ENCODE assay signal across 9 cellular contexts in genomic region chr11:577611-577894, GRCh38. TPM values are rescaled to one million over a fixed set of nuclear protein-coding genes. Genes with fewer than 3 reads are reported as not detected.
DNase-seq lines count a peak whose midpoint lies in the region; ATAC-seq and TF ChIP-seq lines count a peak whose summit lies in the region.
"Had no signal": no experiment of that assay in that cellular context is flagged by ENCODE, and none has a peak within 500 bp of the region (broad histone marks: within the 10 kb centered on the region; RNA-seq: fewer than 3 reads in every experiment).

No MANE protein-coding gene starts in this region.

- no peaks in the 10 kb centered on the region for H3K27me3 ChIP-seq in CD4-positive, alpha-beta T cell (ENCODE audit: control insufficient read depth, insufficient read depth, low read length)
- H3K27me3 ChIP-seq in OCI-LY3 (ENCODE audit: low read depth, low read length) (no peaks in the 10 kb centered on the region), endodermal cell (ENCODE audit: control insufficient read depth, insufficient read depth, low read length, poor library complexity, severe bottlenecking) (peaks cover 13% of the 10 kb centered on the region), neutrophil (peaks cover 31% of the 10 kb centered on the region)

- ATAC-seq in CD4-positive, alpha-beta T cell (ENCODE audit: poor library complexity): no peak
- ATAC-seq in GM21526 (IDR thresholded peaks at IDR 0.05; ENCODE audit: low FRiP score, unreplicated experiment) (no peak), GM21390 (IDR thresholded peaks at IDR 0.05; ENCODE audit: unreplicated experiment) (no peak), HG02642 (IDR thresholded peaks at IDR 0.05; ENCODE audit: poor library complexity, unreplicated experiment) (no peak)

- DNase-seq in CD4-positive, alpha-beta T cell: no peak
- DNase-seq in endodermal cell (no peak), head of caudate nucleus (no peak)
- DNase-seq: NCI-H524 treated with DMSO at 0.1 percent for 48 hours had no signal

- H3K27ac Mint-ChIP-seq in CD4-positive, alpha-beta T cell: peak overlapping the region; percentile 87
- peak overlapping the region; percentile 89 for H3K27ac Mint-ChIP-seq in endodermal cell

- peak overlapping the region; percentile 99 for H3K4me2 ChIP-seq in OCI-LY3 (ENCODE audit: low read length)

- peaks cover 50% of the 10 kb centered on the region for H3K4me1 Mint-ChIP-seq in CD4-positive, alpha-beta T cell (ENCODE audit: low read depth)
- peaks cover 34% of the 10 kb centered on the region for H3K4me1 Mint-ChIP-seq in endodermal cell

- peaks cover 24% of the 10 kb centered on the region for H3K4me1 ChIP-seq in OCI-LY3 (ENCODE audit: low read length)
- H3K4me1 ChIP-seq in endodermal cell (ENCODE audit: control insufficient read depth, insufficient read depth, low read length): peaks cover 26% of the 10 kb centered on the region
- peaks cover 25 to 31% of the 10 kb centered on the region in 2 experiments for H3K4me1 ChIP-seq in neutrophil (ENCODE audit: control insufficient read depth in 1 of 2, insufficient read depth in 1 of 2, low read depth in 1 of 2, low read length in 1 of 2)

- peaks cover 4% of the 10 kb centered on the region for H3K27me3 Mint-ChIP-seq in CD4-positive, alpha-beta T cell
- peaks cover 22% of the 10 kb centered on the region for H3K27me3 Mint-ChIP-seq in endodermal cell (ENCODE audit: insufficient read depth)

- H3K9ac ChIP-seq in OCI-LY3 (ENCODE audit: low read length) (peak overlapping the region; percentile 76), endodermal cell (ENCODE audit: extremely low read depth, low read length, poor library complexity, severe bottlenecking) (peak overlapping the region; percentile 85)

- no peaks in the 10 kb centered on the region for H3K9me3 ChIP-seq in CD4-positive, alpha-beta T cell (ENCODE audit: control insufficient read depth, low read length)
- H3K9me3 ChIP-seq in OCI-LY3 (ENCODE audit: insufficient read depth, low read length) (no peaks in the 10 kb centered on the region), endodermal cell (ENCODE audit: control insufficient read depth, low read length) (no peaks in the 10 kb centered on the region), neutrophil (no peaks in the 10 kb centered on the region)

- no peak overlapping the region for H2AFZ ChIP-seq in OCI-LY3 (ENCODE audit: low read depth, low read length)

- TF ChIP-seq CTCF in CD4-positive, alpha-beta T cell (IDR thresholded peaks at IDR 0.05): no peak
- TF ChIP-seq CTCF in OCI-LY3 (IDR thresholded peaks at IDR 0.05; ENCODE audit: low read depth, low read length): no peak
- no peak for TF ChIP-seq CTCF in endodermal cell (conservative IDR thresholded peaks at IDR 0.05)
- TF ChIP-seq CTCF in neutrophil (IDR thresholded peaks at IDR 0.05): no peak

- H3K9me3 Mint-ChIP-seq in CD4-positive, alpha-beta T cell: no peaks in the 10 kb centered on the region
- no peaks in the 10 kb centered on the region for H3K9me3 Mint-ChIP-seq in endodermal cell

- CTCF ChIA-PET in CD4-positive, alpha-beta T cell (lab: Charles Lee): interaction anchor here (1.4 to 1.6 kb wide), 2 partner anchors 12 to 38 kb away, joined by 3 to 4 read pairs; partner anchors contain the start of gene IRF7

- 84 to 89% methylated on average over 5 to 6 of the region's 6 CpGs for WGBS in endodermal cell (ENCODE audit: insufficient coverage in 1 of 2, insufficient read length in 1 of 2), 2 experiments

- H3K36me3 ChIP-seq in OCI-LY3 (replicated peaks; ENCODE audit: low read depth, low read length) (peaks cover 23% of the 10 kb centered on the region), endodermal cell (ENCODE audit: control insufficient read depth, insufficient read depth, low read length) (peaks cover 14% of the 10 kb centered on the region), neutrophil (peaks cover 10% of the 10 kb centered on the region)

- peaks cover 61% of the 10 kb centered on the region for H3K79me2 ChIP-seq in OCI-LY3 (ENCODE audit: low read length)

- peak overlapping the region; percentile 94 for H3K4me3 Mint-ChIP-seq in CD4-positive, alpha-beta T cell
- H3K4me3 Mint-ChIP-seq in endodermal cell: peak overlapping the region; percentile 79

- no peak overlapping the region for H3K27ac ChIP-seq in CD4-positive, alpha-beta T cell (ENCODE audit: low read depth, low read length)
- no peak overlapping the region for H3K27ac ChIP-seq in OCI-LY3 (ENCODE audit: low read length)
- H3K27ac ChIP-seq in endodermal cell (ENCODE audit: low read depth, low read length): no peak overlapping the region
- H3K27ac ChIP-seq in neutrophil: no peak overlapping the region

- POLR2A ChIA-PET in CD4-positive, alpha-beta T cell (lab: Charles Lee): interaction anchor here (0.6 to 2.0 kb wide), 4 partner anchors 9 to 370 kb away, joined by 3 to 7 read pairs (median 4); partner anchors contain the start of genes BET1L and RIC8A

- H4K20me1 ChIP-seq in OCI-LY3 (ENCODE audit: insufficient read depth, low read length): peaks cover 51% of the 10 kb centered on the region

- H3K4me3 ChIP-seq in OCI-LY3 (ENCODE audit: low read length): peak overlapping the region; percentile 95
- H3K4me3 ChIP-seq in endodermal cell (ENCODE audit: low read length): peak overlapping the region; percentile 95
- peak overlapping the region; percentile 64 to 91 for H3K4me3 ChIP-seq in neutrophil (ENCODE audit: low read depth in 1 of 2, low read length in 1 of 2)

- peaks cover 26% of the 10 kb centered on the region for H3K36me3 Mint-ChIP-seq in CD4-positive, alpha-beta T cell (ENCODE audit: low read depth)
- H3K36me3 Mint-ChIP-seq in endodermal cell (ENCODE audit: low read depth): peaks cover 15% of the 10 kb centered on the region

- intact Hi-C loops in CD4-positive, alpha-beta T cell (cut with DNase I, micrococcal nuclease): loop anchor here in 1 of 2 experiments (5.0 kb wide), 1 partner anchor 170 kb away; no protein-coding TSS in a partner anchor
- intact Hi-C loops in head of caudate nucleus (cut with DNase I): no loop called here

RNA-seq across cellular contexts. Expression of gene PHRF1, which starts 1.3 kb away (rescaled TPM):
- 10 to 100 TPM; 37.1 to 37.6 TPM for total RNA-seq in CD4-positive, alpha-beta T cell
- 10 to 100 TPM; 43.4 to 48.0 TPM for total RNA-seq in endodermal cell
- 23.9 TPM for polyA plus RNA-seq in endodermal cell (2013, experiment 1 of 2)
- 22.0 TPM for polyA plus RNA-seq in endodermal cell (2013, experiment 2 of 2)

RNA-seq across cellular contexts. Expression of gene RASSF7, which starts 16.8 kb away (rescaled TPM):
- 10 to 100 TPM; 14.1 to 15.7 TPM for total RNA-seq in CD4-positive, alpha-beta T cell
- 10 to 100 TPM; 34.2 to 36.3 TPM for total RNA-seq in endodermal cell
- polyA plus RNA-seq in endodermal cell (2013, experiment 1 of 2): 11.3 TPM
- 14.6 TPM for polyA plus RNA-seq in endodermal cell (2013, experiment 2 of 2)

RNA-seq across cellular contexts. Expression of gene LMNTD2, which starts 17.0 kb away (rescaled TPM):
- 10 to 100 TPM in 1 of 2 experiments, 1 to 10 TPM in 1; 8.2 to 10.3 TPM for total RNA-seq in CD4-positive, alpha-beta T cell
- total RNA-seq in endodermal cell: 10 to 100 TPM in 1 of 2 donors, 1 to 10 TPM in 1; 8.5 to 13.3 TPM
- 1.8 TPM for polyA plus RNA-seq in endodermal cell (2013, experiment 1 of 2)
- 1.8 TPM for polyA plus RNA-seq in endodermal cell (2013, experiment 2 of 2)

RNA-seq across cellular contexts. Expression of gene IRF7, which starts 38.2 kb away (rescaled TPM):
- total RNA-seq in CD4-positive, alpha-beta T cell: 10 to 100 TPM; 36.5 to 37.7 TPM
- total RNA-seq in endodermal cell: 10 to 100 TPM in 1 of 2 donors, 1 to 10 TPM in 1; 9.3 to 16.8 TPM
- 12.8 TPM for polyA plus RNA-seq in endodermal cell (2013, experiment 1 of 2)
- polyA plus RNA-seq in endodermal cell (2013, experiment 2 of 2): 12.0 TPM

RNA-seq across cellular contexts. Expression of gene LRRC56, which starts 40.2 kb away (rescaled TPM):
- 1 to 10 TPM; 2.4 TPM for total RNA-seq in CD4-positive, alpha-beta T cell
- 1 to 10 TPM; 3.0 to 4.3 TPM for total RNA-seq in endodermal cell
- 0.93 TPM for polyA plus RNA-seq in endodermal cell (2013, experiment 1 of 2)
- polyA plus RNA-seq in endodermal cell (2013, experiment 2 of 2): 1.3 TPM
